ENCODE assay signal across 23 cellular contexts in the genomic region with DNA sequence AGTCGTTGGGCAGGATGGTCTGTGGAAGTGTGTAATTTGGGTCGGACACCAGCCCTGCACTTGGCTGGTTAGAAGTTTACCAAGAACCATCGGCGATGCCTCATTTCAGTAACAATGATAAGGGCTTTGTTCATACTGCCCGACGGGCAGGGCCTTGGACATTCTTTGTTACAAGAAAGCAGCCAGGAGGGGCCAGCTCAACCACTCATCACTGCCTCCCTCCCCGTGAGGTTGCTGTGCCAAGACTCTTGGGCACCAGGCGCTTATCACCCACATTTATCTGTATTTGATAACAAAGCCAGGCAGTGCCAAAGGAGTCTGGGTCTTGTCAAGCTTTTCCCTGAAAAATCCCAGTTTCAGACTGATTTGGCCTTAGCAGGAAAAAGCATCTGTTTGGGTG.
DNase-seq lines count a peak whose midpoint lies in the region; ATAC-seq, FAIRE-seq and TF ChIP-seq lines count a peak whose summit lies in the region.
"Had no signal": no experiment of that assay in that cellular context is flagged by ENCODE, and none has a peak within 500 bp of the region (broad histone marks: within the 10 kb centered on the region; RNA-seq: fewer than 3 reads in every experiment).

No MANE protein-coding gene starts in this region.

- H3K27me3 ChIP-seq in right atrium auricular region (no peaks in the 10 kb centered on the region), left ventricle myocardium inferior (ENCODE audit: low read depth) (no peaks in the 10 kb centered on the region), adrenal gland (no peaks in the 10 kb centered on the region)
- H3K27me3 ChIP-seq in CD4-positive, alpha-beta T cell (ENCODE audit: control insufficient read depth, insufficient read depth, low read length): no peaks in the 10 kb centered on the region

- H3K4me1 ChIP-seq in right atrium auricular region: peaks cover 0 to 22% of the 10 kb centered on the region in 2 donors
- H3K4me1 ChIP-seq in left ventricle myocardium inferior: peaks cover 24% of the 10 kb centered on the region
- peaks cover 12 to 26% of the 10 kb centered on the region in 2 donors for H3K4me1 ChIP-seq in adrenal gland (replicated peaks in 1 of 2)
- H3K4me1 ChIP-seq in kidney (ENCODE audit: control insufficient read depth in 1 of 2, insufficient read depth in 1 of 2, low read depth in 1 of 2, low read length in 2 of 2): peaks cover 0 to 8% of the 10 kb centered on the region in 2 donors
- H3K4me1 ChIP-seq: HAP-1 had no signal

- H3K4me1 Mint-ChIP-seq in T-helper 17 cell: peaks cover 15% of the 10 kb centered on the region
- peaks cover 13% of the 10 kb centered on the region for H3K4me1 Mint-ChIP-seq in CD4-positive, alpha-beta T cell (ENCODE audit: low read depth)

- H3K4me3 ChIP-seq in right atrium auricular region (no peak overlapping the region), left ventricle myocardium inferior (no peak overlapping the region), adrenal gland (no peak overlapping the region), kidney (ENCODE audit: low read length in 2 of 2) (no peak overlapping the region)
- H3K4me3 ChIP-seq: GM12878, GM23248, HAP-1 had no signal

- DNase-seq in right atrium auricular region (ENCODE audit: low spot score) (peak; percentile 57), left ventricle myocardium inferior (no peak), adrenal gland (peak; percentile 36 to 90 (median 88)), kidney (peak; percentile 39), ureter (ENCODE audit: low spot score) (peak; percentile 31), T-helper 17 cell (no peak), NCI-H2171 (lab: John Stamatoyannopoulos, UW) (no peak)
- no peak for DNase-seq in CD4-positive, alpha-beta T cell
- DNase-seq: 8988T; CD4-positive, CD25-positive, alpha-beta regulatory T cell; GF-D8; GM23248; NCI-H1092 treated with DMSO at 0.1 percent for 48 hours; NCI-H146; NCI-H2029 treated with DMSO at 0.1 percent for 48 hours; NCI-H2171 treated with DMSO at 0.1 percent for 48 hours; NCI-H446 treated with DMSO at 0.1 percent for 48 hours; Right ventricle myocardium superior had no signal

- H3K27ac ChIP-seq in right atrium auricular region: no peak overlapping the region
- no peak overlapping the region for H3K27ac ChIP-seq in left ventricle myocardium inferior (replicated peaks)
- no peak overlapping the region for H3K27ac ChIP-seq in adrenal gland
- H3K27ac ChIP-seq in kidney (ENCODE audit: low read depth in 2 of 2, low read length in 2 of 2): no peak overlapping the region
- H3K27ac ChIP-seq in CD4-positive, alpha-beta T cell (ENCODE audit: low read depth, low read length): no peak overlapping the region
- H3K27ac ChIP-seq: GM23248 had no signal

- TF ChIP-seq CTCF in right atrium auricular region (IDR thresholded peaks at IDR 0.05): no peak
- no peak for TF ChIP-seq CTCF in left ventricle myocardium inferior (IDR thresholded peaks at IDR 0.05; ENCODE audit: borderline replicate concordance)
- no peak for TF ChIP-seq CTCF in adrenal gland (IDR thresholded peaks at IDR 0.05)
- TF ChIP-seq CTCF in kidney (IDR thresholded peaks at IDR 0.05; ENCODE audit: borderline replicate concordance, extremely low read depth, insufficient read depth): no peak
- no peak for TF ChIP-seq CTCF in CD4-positive, alpha-beta T cell (IDR thresholded peaks at IDR 0.05)

- FAIRE-seq in kidney (lab: Jason Lieb, UNC): no peak
- FAIRE-seq: GM12878, GM19239 had no signal

- H3K36me3 ChIP-seq in right atrium auricular region: no peaks in the 10 kb centered on the region
- H3K36me3 ChIP-seq in left ventricle myocardium inferior: no peaks in the 10 kb centered on the region
- no peaks in the 10 kb centered on the region for H3K36me3 ChIP-seq in adrenal gland (replicated peaks in 1 of 2)
- no peaks in the 10 kb centered on the region for H3K36me3 ChIP-seq in kidney (ENCODE audit: control insufficient read depth in 1 of 2, insufficient read depth in 2 of 2, low read length in 2 of 2)
- H3K36me3 ChIP-seq: HAP-1 had no signal

- no peak for TF ChIP-seq POLR2A in adrenal gland (IDR thresholded peaks at IDR 0.05)

- H3K4me3 Mint-ChIP-seq in T-helper 17 cell: no peak overlapping the region
- H3K4me3 Mint-ChIP-seq in CD4-positive, alpha-beta T cell: no peak overlapping the region
- H3K4me3 Mint-ChIP-seq: B cell; CD4-positive, CD25-positive, alpha-beta regulatory T cell had no signal

- H3K9me3 ChIP-seq in right atrium auricular region (no peaks in the 10 kb centered on the region), left ventricle myocardium inferior (replicated peaks) (no peaks in the 10 kb centered on the region), adrenal gland (replicated peaks in 1 of 3) (no peaks in the 10 kb centered on the region), kidney (ENCODE audit: control insufficient read depth in 1 of 2, low read length in 2 of 2) (no peaks in the 10 kb centered on the region), T-helper 17 cell (ENCODE audit: control insufficient read depth, low read length, poor library complexity, severe bottlenecking) (no peaks in the 10 kb centered on the region)
- H3K9me3 ChIP-seq in CD4-positive, alpha-beta T cell (ENCODE audit: control insufficient read depth, low read length): no peaks in the 10 kb centered on the region
- H3K9me3 ChIP-seq: HAP-1 had no signal

- ATAC-seq in T-helper 17 cell: no peak
- no peak for ATAC-seq in CD4-positive, alpha-beta T cell (ENCODE audit: poor library complexity)
- ATAC-seq: GM12878, Panc1 had no signal

- CTCF ChIA-PET in CD4-positive, alpha-beta T cell (lab: Charles Lee): no interaction called here

- H3K9ac ChIP-seq in kidney (ENCODE audit: low read length in 2 of 2): no peak overlapping the region
- H3K9ac ChIP-seq: GM23248 had no signal

- H3K27me3 Mint-ChIP-seq in T-helper 17 cell: no peaks in the 10 kb centered on the region
- H3K27me3 Mint-ChIP-seq in CD4-positive, alpha-beta T cell: no peaks in the 10 kb centered on the region
- H3K27me3 Mint-ChIP-seq: B cell; CD4-positive, CD25-positive, alpha-beta regulatory T cell had no signal

- WGBS in adrenal gland, 4 donors: 42 to 63% (median 51%) methylated on average over 6 to 8 of the region's 8 CpGs

- H3K9me3 Mint-ChIP-seq in CD4-positive, alpha-beta T cell: no peaks in the 10 kb centered on the region
- H3K9me3 Mint-ChIP-seq: CD4-positive, CD25-positive, alpha-beta regulatory T cell had no signal

- H3K27ac Mint-ChIP-seq in T-helper 17 cell: no peak overlapping the region
- H3K27ac Mint-ChIP-seq in CD4-positive, alpha-beta T cell: no peak overlapping the region
- H3K27ac Mint-ChIP-seq: B cell had no signal

- POLR2A ChIA-PET in CD4-positive, alpha-beta T cell (lab: Charles Lee): no interaction called here

- intact Hi-C loops in left ventricle myocardium inferior (cut with micrococcal nuclease): no loop called here
- intact Hi-C loops in adrenal gland (cut with DNase I): no loop called here
- intact Hi-C loops in kidney (cut with DNase I): no loop called here
- intact Hi-C loops in CD4-positive, alpha-beta T cell (cut with DNase I, micrococcal nuclease): loop anchor here in 1 of 2 experiments (10.0 kb wide), 1 partner anchor 52 kb away; no protein-coding TSS in a partner anchor

- peaks cover 3% of the 10 kb centered on the region for H3K36me3 Mint-ChIP-seq in T-helper 17 cell (ENCODE audit: low read depth)
- H3K36me3 Mint-ChIP-seq in CD4-positive, alpha-beta T cell (ENCODE audit: low read depth): no peaks in the 10 kb centered on the region

Comparison
In these comparisons a context has a peak if more than half of its experiments do, and no peak if none do; other contexts are left out.
1. DNase-seq: peak in right atrium auricular region (single experiment), adrenal gland (7 of 7), kidney (single experiment) and ureter (single experiment); none in left ventricle myocardium inferior (single experiment), T-helper 17 cell (0 of 3), NCI-H2171 (single experiment) and CD4-positive, alpha-beta T cell (0 of 10).